Comparison of ENCODE assay signal across 10 cellular contexts in genomic region chr6:166587631-166588413, GRCh38. TPM values are rescaled to one million over a fixed set of nuclear protein-coding genes. Genes with fewer than 3 reads are reported as not detected.
DNase-seq lines count a peak whose midpoint lies in the region; ATAC-seq and TF ChIP-seq lines count a peak whose summit lies in the region.
"Had no signal": no experiment of that assay in that cellular context is flagged by ENCODE, and none has a peak within 500 bp of the region (broad histone marks: within the 10 kb centered on the region; RNA-seq: fewer than 3 reads in every experiment).

No MANE protein-coding gene starts in this region.

- DNase-seq in GM23338 (ENCODE audit: low spot score): no peak
- DNase-seq in naive thymus-derived CD4-positive, alpha-beta T cell: no peak
- no peak for DNase-seq in mammary epithelial cell
- DNase-seq in mesenchymal stem cell: no peak
- DNase-seq in activated effector memory CD4-positive, alpha-beta T cell treated with anti-CD3 and anti-CD28 coated beads, Interleukin-2, amount 50 U/mL, for 16 hours: no peak
- DNase-seq in activated gamma-delta T cell (lab: John Stamatoyannopoulos, UW): no peak
- DNase-seq: NCI-H526 had no signal

- H3K27me3 ChIP-seq in GM23338 (ENCODE audit: insufficient read depth): no peaks in the 10 kb centered on the region
- H3K27me3 ChIP-seq in naive thymus-derived CD4-positive, alpha-beta T cell (ENCODE audit: control insufficient read depth in 2 of 2, insufficient read depth in 2 of 2, low read length in 2 of 2): no peaks in the 10 kb centered on the region
- H3K27me3 ChIP-seq in mammary epithelial cell (ENCODE audit: insufficient read depth, low read length): no peaks in the 10 kb centered on the region
- no peaks in the 10 kb centered on the region for H3K27me3 ChIP-seq in mesenchymal stem cell (ENCODE audit: control insufficient read depth in 1 of 2, insufficient read depth in 1 of 2, low read length in 2 of 2)

- no peak overlapping the region for H3K4me3 ChIP-seq in GM23338
- no peak overlapping the region for H3K4me3 ChIP-seq in naive thymus-derived CD4-positive, alpha-beta T cell (ENCODE audit: low read length)
- no peak overlapping the region for H3K4me3 ChIP-seq in mammary epithelial cell (replicated peaks in 1 of 3; ENCODE audit: insufficient read depth in 1 of 3, low read depth in 2 of 3, low read length in 3 of 3)
- H3K4me3 ChIP-seq in mesenchymal stem cell (ENCODE audit: insufficient read depth in 1 of 2, low read depth in 1 of 2, low read length in 2 of 2): no peak overlapping the region

- in situ Hi-C loops in mammary epithelial cell (cut with MboI; ENCODE audit: low sequenced_read_pairs in 2 of 2): no loop called here

- H2BK15ac ChIP-seq in mesenchymal stem cell (ENCODE audit: low read depth, poor library complexity, severe bottlenecking): no peak overlapping the region

- H3K4me1 ChIP-seq in GM23338 (ENCODE audit: insufficient read depth) (peaks cover 22% of the 10 kb centered on the region), mammary epithelial cell (ENCODE audit: insufficient read depth, low read length) (peaks cover 8% of the 10 kb centered on the region), mesenchymal stem cell (ENCODE audit: control insufficient read depth, insufficient read depth, low read depth, low read length) (peaks cover 15% of the 10 kb centered on the region)
- H3K4me1 ChIP-seq in naive thymus-derived CD4-positive, alpha-beta T cell (ENCODE audit: control insufficient read depth in 2 of 2, insufficient read depth in 2 of 2, low read length in 2 of 2): peaks cover 0 to 5% of the 10 kb centered on the region in 2 donors

- CTCF ChIA-PET in naive thymus-derived CD4-positive, alpha-beta T cell (lab: Charles Lee): no interaction called here
- CTCF ChIA-PET in mammary epithelial cell (lab: Charles Lee; ENCODE audit: low non-redundant PET): no interaction called here

- H2AFZ ChIP-seq in GM23338: no peak overlapping the region
- no peak overlapping the region for H2AFZ ChIP-seq in mammary epithelial cell (ENCODE audit: low read depth, low read length)
- H2AFZ ChIP-seq in mesenchymal stem cell (ENCODE audit: low read depth, low read length): no peak overlapping the region

- peaks cover 67% of the 10 kb centered on the region for H3K4me1 Mint-ChIP-seq in GM23338
- H3K4me1 Mint-ChIP-seq in naive thymus-derived CD4-positive, alpha-beta T cell: peaks cover 0 to 18% (median 12%) of the 10 kb centered on the region in 7 donors

- intact Hi-C loops in naive thymus-derived CD4-positive, alpha-beta T cell (cut with micrococcal nuclease): loop anchor here in 1 of 2 donors (2.0 kb wide), 1 partner anchor 39 kb away; the partner anchor contains the start of gene RPS6KA2
- intact Hi-C loops in mammary epithelial cell (cut with micrococcal nuclease): no loop called here

- no peaks in the 10 kb centered on the region for H3K9me3 ChIP-seq in naive thymus-derived CD4-positive, alpha-beta T cell (ENCODE audit: control insufficient read depth in 2 of 3, low read length in 3 of 3)
- H3K9me3 ChIP-seq in mammary epithelial cell (replicated peaks; ENCODE audit: insufficient read depth, low read length): no peaks in the 10 kb centered on the region
- no peaks in the 10 kb centered on the region for H3K9me3 ChIP-seq in mesenchymal stem cell (ENCODE audit: control insufficient read depth, low read length)

- H3K4me3 Mint-ChIP-seq in GM23338: no peak overlapping the region
- no peak overlapping the region for H3K4me3 Mint-ChIP-seq in naive thymus-derived CD4-positive, alpha-beta T cell

- H3K36me3 Mint-ChIP-seq in GM23338 (ENCODE audit: low read depth): no peaks in the 10 kb centered on the region
- no peaks in the 10 kb centered on the region for H3K36me3 Mint-ChIP-seq in naive thymus-derived CD4-positive, alpha-beta T cell

- H3K4me2 ChIP-seq in GM23338 (no peak overlapping the region), mammary epithelial cell (ENCODE audit: insufficient read depth, low read depth, low read length) (no peak overlapping the region), mesenchymal stem cell (ENCODE audit: low read length, poor library complexity, severe bottlenecking) (no peak overlapping the region)

- peak overlapping the region; percentile 45; the same call in 1 of the 2 replicates for H3K27ac ChIP-seq in GM23338 (ENCODE audit: low read depth)
- H3K27ac ChIP-seq in naive thymus-derived CD4-positive, alpha-beta T cell (ENCODE audit: low read depth, low read length): no peak overlapping the region
- no peak overlapping the region for H3K27ac ChIP-seq in mammary epithelial cell (ENCODE audit: insufficient read depth, low read depth, low read length)
- no peak overlapping the region for H3K27ac ChIP-seq in mesenchymal stem cell (ENCODE audit: low read length, poor library complexity, severe bottlenecking)
- H3K27ac ChIP-seq: epithelial cell of prostate had no signal

- H3K9ac ChIP-seq in mammary epithelial cell (ENCODE audit: insufficient read depth, low read length) (no peak overlapping the region), mesenchymal stem cell (ENCODE audit: low read length) (no peak overlapping the region)

- no peak overlapping the region for H2BK5ac ChIP-seq in mesenchymal stem cell (ENCODE audit: low read depth, low read length, poor library complexity, severe bottlenecking)

- H3K27me3 Mint-ChIP-seq in GM23338 (ENCODE audit: insufficient read depth, low read depth, poor library complexity): peaks cover 11% of the 10 kb centered on the region
- no peaks in the 10 kb centered on the region for H3K27me3 Mint-ChIP-seq in naive thymus-derived CD4-positive, alpha-beta T cell

- no peak overlapping the region for H3K4ac ChIP-seq in mesenchymal stem cell (ENCODE audit: low read depth in 1 of 2, low read length in 2 of 2)

- H2BK12ac ChIP-seq in mesenchymal stem cell (ENCODE audit: low read length in 2 of 2): no peak overlapping the region

- H3K9me3 Mint-ChIP-seq in GM23338: no peaks in the 10 kb centered on the region
- H3K9me3 Mint-ChIP-seq in naive thymus-derived CD4-positive, alpha-beta T cell: no peaks in the 10 kb centered on the region

- H3K79me2 ChIP-seq in GM23338 (replicated peaks; ENCODE audit: insufficient read depth) (peaks cover 73% of the 10 kb centered on the region), mammary epithelial cell (ENCODE audit: insufficient read depth, low read length) (peaks cover 41% of the 10 kb centered on the region)

- no peak overlapping the region for H3K27ac Mint-ChIP-seq in GM23338
- no peak overlapping the region for H3K27ac Mint-ChIP-seq in naive thymus-derived CD4-positive, alpha-beta T cell

- POLR2A ChIA-PET in naive thymus-derived CD4-positive, alpha-beta T cell (lab: Charles Lee): no interaction called here

- peak overlapping the region in 1 of 2 experiments; percentile 5 for H3K18ac ChIP-seq in mesenchymal stem cell (ENCODE audit: low read depth in 1 of 2, low read length in 2 of 2)

- 88% methylated on average over 10 of the region's 10 CpGs for WGBS in mammary epithelial cell (ENCODE audit: low coverage, missing lambda C conversion rate)
- WGBS in mesenchymal stem cell: 94% methylated on average over 7 of the region's 10 CpGs

- no peak overlapping the region for H3K23ac ChIP-seq in mesenchymal stem cell (ENCODE audit: low read length in 2 of 2)

- H3K9me2 ChIP-seq in GM23338 (ENCODE audit: insufficient read depth): 0 out of 2 replicates have a peak, but pooled peaks cover 6% of the 10 kb centered on the region

- dilution Hi-C loops in mammary epithelial cell (cut with HindIII; ENCODE audit: low sequenced_read_pairs): no loop called here

- H4K8ac ChIP-seq in mesenchymal stem cell (ENCODE audit: low read length): no peak overlapping the region

- H3K36me3 ChIP-seq in GM23338 (ENCODE audit: insufficient read depth) (no peaks in the 10 kb centered on the region), mammary epithelial cell (ENCODE audit: insufficient read depth, low read length) (no peaks in the 10 kb centered on the region), mesenchymal stem cell (ENCODE audit: control insufficient read depth in 1 of 2, insufficient read depth in 2 of 2, low read depth in 1 of 2, low read length in 2 of 2) (no peaks in the 10 kb centered on the region)
- H3K36me3 ChIP-seq in naive thymus-derived CD4-positive, alpha-beta T cell (ENCODE audit: control insufficient read depth in 2 of 3, insufficient read depth in 3 of 3, low read length in 3 of 3): no peaks in the 10 kb centered on the region

- no peak overlapping the region for H4K91ac ChIP-seq in mesenchymal stem cell (ENCODE audit: low read length)

- no peaks in the 10 kb centered on the region for H3F3A ChIP-seq in GM23338 (replicated peaks; ENCODE audit: low read depth)

- no peak overlapping the region for H2BK120ac ChIP-seq in mesenchymal stem cell (ENCODE audit: low read depth, low read length)

- BruUV-seq in mammary epithelial cell (replicated peaks; lab: Mats Ljungman, UMichigan): no TSS peak

- peak; percentile 83 for ATAC-seq in GM18907 (IDR thresholded peaks at IDR 0.05; ENCODE audit: unreplicated experiment)
- ATAC-seq in GM23338: no peak
- peak; percentile 78 for ATAC-seq in HG03571 (IDR thresholded peaks at IDR 0.05; ENCODE audit: unreplicated experiment)
- peak; percentile 47 for ATAC-seq in naive thymus-derived CD4-positive, alpha-beta T cell

- peaks cover 10% of the 10 kb centered on the region for H3K79me1 ChIP-seq in mesenchymal stem cell (replicated peaks; ENCODE audit: low read length, poor library complexity, severe bottlenecking)

- TF ChIP-seq CTCF in GM23338 (conservative IDR thresholded peaks at IDR 0.05; ENCODE audit: low read depth in 2 of 2) (no peak), mammary epithelial cell (conservative IDR thresholded peaks at IDR 0.05 in 1 of 2, IDR thresholded peaks at IDR 0.05 in 1 of 2; ENCODE audit: extremely low read depth in 1 of 2, insufficient read depth in 1 of 2, low read depth in 1 of 2, low read length in 2 of 2) (no peak)

- H4K20me1 ChIP-seq in GM23338 (replicated peaks; ENCODE audit: insufficient read depth) (peaks cover 32% of the 10 kb centered on the region), mammary epithelial cell (ENCODE audit: insufficient read depth, low read length) (no peaks in the 10 kb centered on the region)

- H2AK5ac ChIP-seq in mesenchymal stem cell (ENCODE audit: low read length, severe bottlenecking): no peak overlapping the region

- H3K14ac ChIP-seq in mesenchymal stem cell (ENCODE audit: low read length in 2 of 2): no peak overlapping the region

RNA-seq across cellular contexts. Expression of gene RAMACL, which starts 1.3 kb away (rescaled TPM):
- total RNA-seq in GM23338 (2014; rRNA removed; shearing (Covaris generic)): 4.0 and 4.2 TPM in 2 replicates
- polyA plus RNA-seq in GM23338 (2016; fragmentation: Nextera tagmentation; extraction: Ambion mirVana) (0.61 and 0.68 TPM in 2 replicates), mammary epithelial cell (0.15 TPM)
- 1 to 10 TPM in 1 of 5 experiments, under 1 TPM in 4; 0.43 to 1.2 (median 0.78) TPM for total RNA-seq in naive thymus-derived CD4-positive, alpha-beta T cell
- polyA plus RNA-seq in naive thymus-derived CD4-positive, alpha-beta T cell: not detected
- 1 to 10 TPM in 1 of 2 donors, under 1 TPM in 1; 0.83 to 3.7 TPM for total RNA-seq in mammary epithelial cell
- polyA minus RNA-seq in mammary epithelial cell: not detected
- 0.43 TPM for polyA plus RNA-seq in mesenchymal stem cell (2013, experiment 1 of 2)
- polyA plus RNA-seq in mesenchymal stem cell (2013, experiment 2 of 2): 0.37 TPM

RNA-seq across cellular contexts. Expression of gene RPS6KA2, which starts 39.2 kb away (rescaled TPM):
- total RNA-seq in GM23338 (2014; rRNA removed; shearing (Covaris generic)): 25.3 and 25.6 TPM in 2 replicates
- polyA plus RNA-seq in GM23338 (2016; fragmentation: Nextera tagmentation; extraction: Ambion mirVana) (9.4 and 12.5 TPM in 2 replicates), mammary epithelial cell (28.0 TPM)
- total RNA-seq in naive thymus-derived CD4-positive, alpha-beta T cell: 10 to 100 TPM in 2 of 5 experiments, 1 to 10 TPM in 3; 4.5 to 17.1 (median 6.6) TPM
- 1 to 10 TPM; 5.0 to 7.1 TPM for polyA plus RNA-seq in naive thymus-derived CD4-positive, alpha-beta T cell
- 10 to 100 TPM; 47.8 to 48.8 TPM for total RNA-seq in mammary epithelial cell
- polyA minus RNA-seq in mammary epithelial cell: 115 TPM
- polyA plus RNA-seq in mesenchymal stem cell (2013, experiment 1 of 2): 141 TPM
- polyA plus RNA-seq in mesenchymal stem cell (2013, experiment 2 of 2): 139 TPM
